Comparison of ENCODE assay signal across 8 cellular contexts in the genomic region with DNA sequence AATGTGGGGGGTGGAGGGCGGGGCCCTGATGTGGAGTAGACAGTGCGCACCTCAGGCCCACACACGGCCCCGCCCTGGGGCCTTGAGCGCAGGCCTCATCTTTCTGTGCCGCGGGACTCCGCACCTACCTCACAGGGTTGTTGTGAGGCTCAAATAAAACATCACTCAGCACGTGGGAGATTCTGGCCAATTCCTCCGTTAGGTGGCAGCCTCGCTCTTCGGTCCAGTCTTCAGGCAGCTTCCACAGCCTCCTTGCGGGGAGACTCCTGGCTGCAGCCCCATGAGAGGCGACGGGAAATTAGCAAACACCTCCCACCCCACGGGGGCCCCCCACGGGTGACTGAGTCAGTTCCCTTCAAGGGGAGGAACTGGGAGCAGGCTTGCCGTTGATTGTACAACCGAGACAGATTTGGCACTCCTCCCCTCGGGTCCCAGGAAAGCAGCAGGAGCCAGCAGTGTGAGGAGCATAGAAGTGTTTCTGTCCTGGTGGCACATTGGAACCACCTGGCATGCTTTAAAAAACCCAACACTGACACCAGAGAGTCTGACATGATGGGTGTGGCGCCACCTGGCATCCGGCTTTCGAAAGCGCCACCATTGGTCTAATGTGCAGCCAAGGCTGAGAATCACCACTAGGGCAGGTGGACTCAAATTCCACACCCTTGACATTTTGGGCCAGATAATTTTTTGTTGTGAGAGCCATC. TPM values are rescaled to one million over a fixed set of nuclear protein-coding genes. Genes with fewer than 3 reads are reported as not detected.
A peak's percentile ranks its signal among the peaks of the same experiment; 100 is the strongest.
DNase-seq lines count a peak whose midpoint lies in the region; ATAC-seq, FAIRE-seq and TF ChIP-seq lines count a peak whose summit lies in the region.

No MANE protein-coding gene starts in this region.

- TF ChIP-seq EP300 in A549 (IDR thresholded peaks at IDR 0.05), result no peak

- no peak for TF ChIP-seq POLR2A in A549 (IDR thresholded peaks at IDR 0.05; ENCODE audit: low read length)

- peaks cover 11% of the 10 kb centered on the region for H3K36me3 Mint-ChIP-seq in memory B cell

- H3K4me1 Mint-ChIP-seq in memory B cell, result peaks cover 27% of the 10 kb centered on the region

- no peak overlapping the region for H3K4me2 ChIP-seq in A549

- H3K4me1 ChIP-seq in A549, result peaks cover 26% of the 10 kb centered on the region

- FAIRE-seq in A549 (lab: Jason Lieb, UNC), result no peak

- CTCF ChIA-PET in A549 (lab: Yijun Ruan, JAX), result interaction anchor here (0.7 to 1.5 kb wide), 8 partner anchors 9 to 632 kb away, joined by 3 to 6 read pairs (median 4); no protein-coding TSS in a partner anchor

- no peaks in the 10 kb centered on the region for H3K9me3 Mint-ChIP-seq in memory B cell

- H3K4me3 Mint-ChIP-seq in memory B cell, result peak overlapping the region; percentile 5

- H3K27ac Mint-ChIP-seq in memory B cell, result no peak overlapping the region

- 76% methylated on average over 19 of the region's 24 CpGs for WGBS in A549 (ENCODE audit: missing lambda C conversion rate)

- no peak overlapping the region for H3K27ac ChIP-seq in A549
- no peak overlapping the region for H3K27ac ChIP-seq in coronary artery

- POLR2A ChIA-PET in A549 (lab: Yijun Ruan, JAX), result interaction anchor here (0.6 kb wide), 1 partner anchor 448 kb away, joined by 5 read pairs; no protein-coding TSS in a partner anchor

- DNase-seq in A549 (ENCODE audit: low read depth in 1 of 2, low spot score in 1 of 2) (peak in 1 of 2 experiments; percentile 62), GM13977 (ENCODE audit: low spot score) (no peak), NCI-H69 (lab: John Stamatoyannopoulos, UW) (peak; percentile 94), coronary artery (ENCODE audit: low spot score) (no peak), memory B cell (ENCODE audit: low spot score in 2 of 2) (no peak), A172 (ENCODE audit: low spot score) (no peak)

- H3K4me3 ChIP-seq in A549, result no peak overlapping the region
- no peak overlapping the region for H3K4me3 ChIP-seq in coronary artery

- peak; percentile 28 to 45; a peak in 3 of 5 replicates for TF ChIP-seq RAD21 in A549 (conservative IDR thresholded peaks at IDR 0.05 in 1 of 2, IDR thresholded peaks at IDR 0.05 in 1 of 2)

- TF ChIP-seq CTCF in A549 (IDR thresholded peaks at IDR 0.05), result peak; percentile 45
- TF ChIP-seq CTCF in GM13977 (IDR thresholded peaks at IDR 0.05; ENCODE audit: extremely low read depth, insufficient read depth, missing control alignments), result peak; percentile 51
- TF ChIP-seq CTCF in coronary artery (IDR thresholded peaks at IDR 0.05), result peak; percentile 28

- in situ Hi-C loops in GM13977 (cut with MboI; ENCODE audit: low pct_unique_long_range_greater_than_20kb, low sequenced_read_pairs, unreplicated experiment), result loop anchor here (25.0 kb wide), 1 partner anchor 778 kb away; a partner anchor contains a TSS

- H3K9me3 ChIP-seq in A549, result no peaks in the 10 kb centered on the region

- ATAC-seq in A549 (peak; percentile 60 to 75; a peak in 5 of 6 replicates), memory B cell (ENCODE audit: low read depth) (peak; percentile 84), GM19455 (IDR thresholded peaks at IDR 0.05; ENCODE audit: unreplicated experiment) (no peak), GM21390 (IDR thresholded peaks at IDR 0.05; ENCODE audit: unreplicated experiment) (no peak)

- H3K27me3 Mint-ChIP-seq in memory B cell, result peaks cover 1% of the 10 kb centered on the region

TF ChIP-seq in A549, 52 proteins besides CTCF, POLR2A, EP300 and RAD21:
- TF ChIP-seq, protein P1, sequence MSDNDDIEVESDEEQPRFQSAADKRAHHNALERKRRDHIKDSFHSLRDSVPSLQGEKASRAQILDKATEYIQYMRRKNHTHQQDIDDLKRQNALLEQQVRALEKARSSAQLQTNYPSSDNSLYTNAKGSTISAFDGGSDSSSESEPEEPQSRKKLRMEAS (IDR thresholded peaks at IDR 0.05), result peak; percentile 70
- TF ChIP-seq MAZ (IDR thresholded peaks at IDR 0.05; ENCODE audit: borderline replicate concordance, low read depth, low read length), result no peak
- no peak for TF ChIP-seq FOXS1 (CRISPR knock-in tag; IDR thresholded peaks at IDR 0.05)
- no peak for TF ChIP-seq KDM1A (IDR thresholded peaks at IDR 0.05; ENCODE audit: low read depth)
- TF ChIP-seq RCOR1 (IDR thresholded peaks at IDR 0.05; ENCODE audit: low read depth, low read length), result no peak
- no peak for TF ChIP-seq NPAS2 (CRISPR knock-in tag; IDR thresholded peaks at IDR 0.05; ENCODE audit: borderline replicate concordance)
- no peak for TF ChIP-seq JUNB (IDR thresholded peaks at IDR 0.05)

RNA-seq across cellular contexts. Expression of a gene that starts 7.6 kb away (rescaled TPM):
- polyA plus RNA-seq in A549 (2011; rRNA removed), result 11.1 and 12.7 TPM in 2 replicates
- 22.5 and 27.6 TPM in 2 replicates for polyA plus RNA-seq in A549 (2012; cell fraction: cytosol; rRNA removed)
- 34.9 and 38.8 TPM in 2 replicates for polyA plus RNA-seq in A549 (2012; cell fraction: nucleus; rRNA removed)
- 21.7 to 22.1 TPM (median 21.9 TPM) in 3 replicates for polyA plus RNA-seq in A549 (2017; fragmentation: RNase III; extraction: RNeasy Plus Mini Kit Qiagen cat#74134 plus additional on column Dnase treatment)
- 4.3 and 6.7 TPM in 2 replicates for polyA minus RNA-seq in A549 (2011; rRNA and poly(A)+ RNA removed)
- total RNA-seq in A172 (2014; rRNA removed; shearing (Covaris generic)), result 12.2 and 17.2 TPM in 2 replicates

RNA-seq across cellular contexts. Expression of a gene that starts 17.3 kb away (rescaled TPM):
- polyA plus RNA-seq in A549 (2011; rRNA removed) (7.4 and 9.5 TPM in 2 replicates), A549 (2017; fragmentation: RNase III; extraction: RNeasy Plus Mini Kit Qiagen cat#74134 plus additional on column Dnase treatment) (9.6 to 11.2 TPM (median 11.1 TPM) in 3 replicates)
- 23.7 and 26.1 TPM in 2 replicates for polyA plus RNA-seq in A549 (2012; cell fraction: cytosol; rRNA removed)
- polyA plus RNA-seq in A549 (2012; cell fraction: nucleus; rRNA removed), result 29.0 and 32.4 TPM in 2 replicates
- polyA minus RNA-seq in A549 (2011; rRNA and poly(A)+ RNA removed), result 11.7 and 20.5 TPM in 2 replicates
- total RNA-seq in A172 (2014; rRNA removed; shearing (Covaris generic)), result 15.4 and 22.7 TPM in 2 replicates

Comparison
In these comparisons a context has a peak if more than half of its experiments do, and no peak if none do; other contexts are left out.
1. ATAC-seq: peak in A549 (2 of 2) and memory B cell (single experiment); none in GM19455 (single experiment) and GM21390 (single experiment).
2. Peak in every context shown above with its lines, with median percentiles within 50 percentile points of each other: CTCF ChIP-seq.